16 cellular contexts compared by ENCODE assay signal in the genomic region with DNA sequence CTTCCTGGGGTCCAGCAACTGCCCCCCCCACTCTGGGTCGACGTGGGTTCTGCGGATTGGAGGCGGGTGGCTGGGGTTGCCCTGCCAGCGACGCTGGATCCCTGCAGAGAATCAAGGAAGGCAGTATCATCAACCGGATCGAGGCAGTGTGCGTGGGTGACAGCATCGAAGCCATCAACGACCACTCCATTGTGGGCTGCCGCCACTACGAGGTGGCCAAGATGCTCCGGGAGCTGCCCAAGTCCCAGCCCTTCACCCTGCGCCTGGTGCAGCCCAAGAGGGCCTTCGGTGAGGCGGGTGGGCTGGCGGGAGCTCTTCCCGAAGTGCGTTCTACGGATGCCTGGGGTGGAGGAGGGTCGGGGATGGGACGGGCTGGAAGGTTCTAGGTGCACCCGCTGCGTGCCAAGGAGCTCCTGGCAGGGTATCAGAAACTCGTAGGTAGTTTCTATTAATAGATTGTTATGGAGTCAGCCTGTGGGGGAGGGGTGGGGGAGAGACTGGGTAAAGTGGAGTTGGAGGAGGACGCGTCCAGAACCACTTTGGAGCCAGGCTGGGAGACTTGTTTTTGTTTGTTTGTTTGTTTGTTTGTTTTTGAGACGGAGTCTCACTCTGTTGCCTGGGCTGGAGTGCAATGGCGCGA. TPM values are rescaled to one million over a fixed set of nuclear protein-coding genes. Genes with fewer than 3 reads are reported as not detected.
DNase-seq lines count a peak whose midpoint lies in the region; ATAC-seq and TF ChIP-seq lines count a peak whose summit lies in the region.
"Had no signal": no experiment of that assay in that cellular context is flagged by ENCODE, and none has a peak within 500 bp of the region (broad histone marks: within the 10 kb centered on the region; RNA-seq: fewer than 3 reads in every experiment).

No MANE protein-coding gene starts in this region.

- no peak overlapping the region for H3K27ac Mint-ChIP-seq in activated naive CD4-positive, alpha-beta T cell treated with anti-CD3 and anti-CD28 coated beads, Interleukin-2, amount 50 U/mL, for 24 hours
- H3K27ac Mint-ChIP-seq in activated naive CD4-positive, alpha-beta T cell treated with anti-CD3 and anti-CD28 coated beads, Interleukin-2, amount 50 U/mL, for 72 hours, result no peak overlapping the region
- H3K27ac Mint-ChIP-seq: CD4-positive, alpha-beta T cell; natural killer cell had no signal

- dilution Hi-C loops in IMR-90 (cut with HindIII; ENCODE audit: low sequenced_read_pairs, unreplicated experiment), result no loop called here

- intact Hi-C loops in IMR-90 (cut with micrococcal nuclease) (no loop called here), left ventricle myocardium superior (cut with micrococcal nuclease) (no loop called here)

- POLR2A ChIA-PET in IMR-90 (lab: Charles Lee; ENCODE audit: unreplicated experiment), result no interaction called here

- H3K56ac ChIP-seq in IMR-90 (ENCODE audit: extremely low read depth, insufficient read depth, low read length), result no peak overlapping the region

- no peaks in the 10 kb centered on the region for H3K9me1 ChIP-seq in IMR-90 (ENCODE audit: insufficient read depth, low read length)

- no peaks in the 10 kb centered on the region for H3K79me1 ChIP-seq in IMR-90 (ENCODE audit: low read depth in 1 of 2, low read length in 2 of 2)

- H3K4me3 ChIP-seq in IMR-90 (ENCODE audit: insufficient read depth, low read depth, low read length), result no peak overlapping the region
- H3K4me3 ChIP-seq in stomach smooth muscle (ENCODE audit: low read length in 2 of 2), result peak overlapping the region; percentile 29 to 40

- H4K8ac ChIP-seq in IMR-90 (ENCODE audit: low read depth in 2 of 2, low read length in 2 of 2), result no peak overlapping the region

- WGBS in IMR-90 (ENCODE audit: extremely low coverage in 2 of 2, insufficient read length in 1 of 2), 2 experiments, result 78% methylated on average over 19 of the region's 31 CpGs; no CpG with 5 or more reads in 1 of the 2 experiments

- H3K14ac ChIP-seq in IMR-90 (replicated peaks; ENCODE audit: low read depth, low read length), result no peak overlapping the region

- H2AK9ac ChIP-seq in IMR-90 (replicated peaks; ENCODE audit: low read depth, low read length, poor library complexity), result no peak overlapping the region

- H3K4me2 ChIP-seq in IMR-90 (ENCODE audit: low read depth, low read length), result no peak overlapping the region

- no peak for TF ChIP-seq RAD21 in IMR-90 (IDR thresholded peaks at IDR 0.05; ENCODE audit: low read length)

- no peak overlapping the region for H4K91ac ChIP-seq in IMR-90 (ENCODE audit: insufficient read depth, low read depth, low read length)

- H3K27me3 Mint-ChIP-seq in activated naive CD4-positive, alpha-beta T cell treated with anti-CD3 and anti-CD28 coated beads, Interleukin-2, amount 50 U/mL, for 24 hours, result no peaks in the 10 kb centered on the region
- H3K27me3 Mint-ChIP-seq: CD4-positive, alpha-beta T cell; T-helper 17 cell had no signal

- H3K27me3 ChIP-seq in IMR-90 (ENCODE audit: control insufficient read depth, insufficient read depth, low read length) (peaks cover 11% of the 10 kb centered on the region), stomach smooth muscle (ENCODE audit: control insufficient read depth in 1 of 2, insufficient read depth in 2 of 2, low read length in 2 of 2) (peaks cover 7 to 16% of the 10 kb centered on the region in 2 donors), foreskin keratinocyte (peaks cover 51% of the 10 kb centered on the region)

- no peaks in the 10 kb centered on the region for H3K4me1 Mint-ChIP-seq in activated naive CD4-positive, alpha-beta T cell treated with anti-CD3 and anti-CD28 coated beads, Interleukin-2, amount 50 U/mL, for 24 hours
- H3K4me1 Mint-ChIP-seq: natural killer cell, T-helper 17 cell had no signal

- no peak overlapping the region for H3K18ac ChIP-seq in IMR-90 (ENCODE audit: low read depth, low read length)

- no peak overlapping the region for H3K9ac ChIP-seq in IMR-90 (ENCODE audit: low read depth, low read length)
- no peak overlapping the region for H3K9ac ChIP-seq in stomach smooth muscle (ENCODE audit: low read length in 2 of 2)

- no peak overlapping the region for H2BK120ac ChIP-seq in IMR-90 (ENCODE audit: low read depth, low read length)

- no peak for TF ChIP-seq POLR2A in IMR-90 (IDR thresholded peaks at IDR 0.05; ENCODE audit: low read depth, low read length)

- no peak for DNase-seq in activated naive CD4-positive, alpha-beta T cell treated with anti-CD3 and anti-CD28 coated beads, Interleukin-2, amount 50 U/mL, for 72 hours (ENCODE audit: low spot score in 2 of 2)
- DNase-seq in IMR-90 (no peak), left ventricle myocardium superior (no peak), GM19238 (ENCODE audit: insufficient read length, low spot score) (no peak), foreskin keratinocyte (no peak), dedifferentiated amniotic fluid mesenchymal stem cell (ENCODE audit: extremely low spot score) (no peak)
- DNase-seq: effector memory CD4-positive, alpha-beta T cell; islet precursor cell; natural killer cell; NCI-H2107; NCI-H524 treated with DMSO at 0.1 percent for 48 hours; SIG-M5 had no signal

- H3K27ac ChIP-seq in IMR-90 (ENCODE audit: insufficient read depth, low read length), result no peak overlapping the region
- H3K27ac ChIP-seq in stomach smooth muscle (ENCODE audit: low read length), result no peak overlapping the region
- H3K27ac ChIP-seq in foreskin keratinocyte, result no peak overlapping the region

- no peak for TF ChIP-seq CTCF in IMR-90 (conservative IDR thresholded peaks at IDR 0.05; ENCODE audit: low read depth, low read length)
- TF ChIP-seq CTCF in foreskin keratinocyte (conservative IDR thresholded peaks at IDR 0.05), result no peak

- no peaks in the 10 kb centered on the region for H3K36me3 ChIP-seq in IMR-90 (ENCODE audit: control insufficient read depth, insufficient read depth, low read length)
- no peaks in the 10 kb centered on the region for H3K36me3 ChIP-seq in stomach smooth muscle (ENCODE audit: control insufficient read depth in 2 of 2, insufficient read depth in 2 of 2, low read length in 2 of 2)

- H3K4ac ChIP-seq in IMR-90 (ENCODE audit: low read depth, low read length), result no peak overlapping the region

- no peak for ATAC-seq in activated naive CD4-positive, alpha-beta T cell treated with anti-CD3 and anti-CD28 coated beads, Interleukin-2, amount 50 U/mL, for 72 hours
- ATAC-seq in IMR-90 (ENCODE audit: low read depth), result no peak
- ATAC-seq in left ventricle myocardium superior, result peak; percentile 69
- no peak for ATAC-seq in foreskin keratinocyte

- H2AK5ac ChIP-seq in IMR-90 (ENCODE audit: low read depth, low read length), result no peak overlapping the region

- H4K20me1 ChIP-seq in IMR-90 (ENCODE audit: insufficient read depth, low read length), result no peaks in the 10 kb centered on the region

- H3K36me3 Mint-ChIP-seq in activated naive CD4-positive, alpha-beta T cell treated with anti-CD3 and anti-CD28 coated beads, Interleukin-2, amount 50 U/mL, for 24 hours, result no peaks in the 10 kb centered on the region
- H3K36me3 Mint-ChIP-seq in activated naive CD4-positive, alpha-beta T cell treated with anti-CD3 and anti-CD28 coated beads, Interleukin-2, amount 50 U/mL, for 72 hours, result no peaks in the 10 kb centered on the region
- H3K36me3 Mint-ChIP-seq: natural killer cell had no signal

- H3K4me1 ChIP-seq in IMR-90 (ENCODE audit: control insufficient read depth, insufficient read depth, low read length) (no peaks in the 10 kb centered on the region), stomach smooth muscle (ENCODE audit: control insufficient read depth, insufficient read depth, low read length) (peaks cover 19% of the 10 kb centered on the region), foreskin keratinocyte (no peaks in the 10 kb centered on the region)

- H3K23ac ChIP-seq in IMR-90 (ENCODE audit: low read depth, low read length), result no peak overlapping the region

- CTCF ChIA-PET in IMR-90 (lab: Yijun Ruan, JAX), result no interaction called here

- no TSS peak for BruUV-seq in IMR-90 (replicated peaks; lab: Mats Ljungman, UMichigan)

- no peaks in the 10 kb centered on the region for H3K9me3 Mint-ChIP-seq in activated naive CD4-positive, alpha-beta T cell treated with anti-CD3 and anti-CD28 coated beads, Interleukin-2, amount 50 U/mL, for 24 hours
- no peaks in the 10 kb centered on the region for H3K9me3 Mint-ChIP-seq in activated naive CD4-positive, alpha-beta T cell treated with anti-CD3 and anti-CD28 coated beads, Interleukin-2, amount 50 U/mL, for 72 hours
- H3K9me3 Mint-ChIP-seq: CD4-positive, alpha-beta T cell; natural killer cell had no signal

- H2BK20ac ChIP-seq in IMR-90 (ENCODE audit: low read depth, low read length), result no peak overlapping the region

- H2AFZ ChIP-seq in IMR-90 (replicated peaks; ENCODE audit: low read length, poor library complexity), result peak overlapping the region; percentile 21

- H4K5ac ChIP-seq in IMR-90 (ENCODE audit: low read depth, low read length), result no peak overlapping the region

- in situ Hi-C loops in IMR-90 (cut with MboI; ENCODE audit: low sequenced_read_pairs), result no loop called here

- no peaks in the 10 kb centered on the region; the same call in 1 of the 2 replicates for H3K9me3 ChIP-seq in IMR-90 (ENCODE audit: control insufficient read depth, insufficient read depth, low read length)
- no peaks in the 10 kb centered on the region for H3K9me3 ChIP-seq in stomach smooth muscle (ENCODE audit: control insufficient read depth in 2 of 2, low read length in 2 of 2)

- H3K4me3 Mint-ChIP-seq in activated naive CD4-positive, alpha-beta T cell treated with anti-CD3 and anti-CD28 coated beads, Interleukin-2, amount 50 U/mL, for 24 hours, result peak overlapping the region; percentile 11
- H3K4me3 Mint-ChIP-seq: natural killer cell had no signal

- H2BK5ac ChIP-seq in IMR-90 (ENCODE audit: low read depth, low read length, poor library complexity, severe bottlenecking), result no peak overlapping the region

- no peak overlapping the region for H2BK15ac ChIP-seq in IMR-90 (ENCODE audit: low read depth, low read length)

RNA-seq across cellular contexts. Expression of a gene that starts 1.5 kb away (rescaled TPM):
- 1 to 10 TPM in 1 of 2 donors, under 1 TPM in 1; 0.59 to 1.2 TPM for total RNA-seq in activated naive CD4-positive, alpha-beta T cell treated with anti-CD3 and anti-CD28 coated beads, Interleukin-2, amount 50 U/mL, for 72 hours
- under 0.01 TPM in 2 replicates for total RNA-seq in IMR-90 (2012; rRNA removed)
- 0.36 and 0.42 TPM in 2 replicates for polyA plus RNA-seq in IMR-90 (2012; rRNA removed)
- polyA plus RNA-seq in IMR-90 (2012; cell fraction: cytosol; rRNA removed), result 0.15 and 0.29 TPM in 2 replicates
- polyA plus RNA-seq in IMR-90 (2012; cell fraction: nucleus; rRNA removed; ENCODE audit: low replicate concordance), result 2.3 and 2.5 TPM in 2 replicates
- total RNA-seq in left ventricle myocardium superior, result 1.9 TPM
- not detected in 2 replicates for total RNA-seq in foreskin keratinocyte
- polyA plus RNA-seq in foreskin keratinocyte, result 0.01 TPM in 1 of 2 replicates, not detected in the other

RNA-seq across cellular contexts. Expression of a gene that starts 14.1 kb away (rescaled TPM):
- total RNA-seq in activated naive CD4-positive, alpha-beta T cell treated with anti-CD3 and anti-CD28 coated beads, Interleukin-2, amount 50 U/mL, for 72 hours, result 10 to 100 TPM; 66.2 to 86.9 TPM
- total RNA-seq in IMR-90 (2012; rRNA removed), result 57.5 and 59.4 TPM in 2 replicates
- polyA plus RNA-seq in IMR-90 (2012; rRNA removed), result 63.8 and 76.9 TPM in 2 replicates
- 51.1 and 68.0 TPM in 2 replicates for polyA plus RNA-seq in IMR-90 (2012; cell fraction: cytosol; rRNA removed)
- 196 and 342 TPM in 2 replicates for polyA plus RNA-seq in IMR-90 (2012; cell fraction: nucleus; rRNA removed; ENCODE audit: low replicate concordance)
- 36.9 TPM for total RNA-seq in left ventricle myocardium superior
- total RNA-seq in foreskin keratinocyte, result 51.9 and 59.9 TPM in 2 replicates
- 72.2 and 77.7 TPM in 2 replicates for polyA plus RNA-seq in foreskin keratinocyte

RNA-seq across cellular contexts. Expression of a gene that starts 19.8 kb away (rescaled TPM):
- total RNA-seq in activated naive CD4-positive, alpha-beta T cell treated with anti-CD3 and anti-CD28 coated beads, Interleukin-2, amount 50 U/mL, for 72 hours, result 1 to 10 TPM; 1.3 to 1.8 TPM
- 0.28 and 0.36 TPM in 2 replicates for total RNA-seq in IMR-90 (2012; rRNA removed)
- 2.3 and 3.6 TPM in 2 replicates for polyA plus RNA-seq in IMR-90 (2012; rRNA removed)
- 2.4 and 4.4 TPM in 2 replicates for polyA plus RNA-seq in IMR-90 (2012; cell fraction: cytosol; rRNA removed)
- 1.2 and 4.5 TPM in 2 replicates for polyA plus RNA-seq in IMR-90 (2012; cell fraction: nucleus; rRNA removed; ENCODE audit: low replicate concordance)
- total RNA-seq in left ventricle myocardium superior, result 2.0 TPM
- total RNA-seq in foreskin keratinocyte, result 0.46 and 0.82 TPM in 2 replicates
- polyA plus RNA-seq in foreskin keratinocyte, result 0.62 and 0.91 TPM in 2 replicates

RNA-seq across cellular contexts. Expression of a gene that starts 29.4 kb away (rescaled TPM):
- 10 to 100 TPM; 40.1 to 47.5 TPM for total RNA-seq in activated naive CD4-positive, alpha-beta T cell treated with anti-CD3 and anti-CD28 coated beads, Interleukin-2, amount 50 U/mL, for 72 hours
- total RNA-seq in IMR-90 (2012; rRNA removed) (20.4 and 25.0 TPM in 2 replicates), left ventricle myocardium superior (21.8 TPM), foreskin keratinocyte (49.1 and 57.5 TPM in 2 replicates)
- polyA plus RNA-seq in IMR-90 (2012; rRNA removed) (77.2 and 85.1 TPM in 2 replicates), foreskin keratinocyte (56.0 and 62.9 TPM in 2 replicates)
- 78.7 and 92.2 TPM in 2 replicates for polyA plus RNA-seq in IMR-90 (2012; cell fraction: cytosol; rRNA removed)
- 159 and 406 TPM in 2 replicates for polyA plus RNA-seq in IMR-90 (2012; cell fraction: nucleus; rRNA removed; ENCODE audit: low replicate concordance)

RNA-seq across cellular contexts. Expression of a gene that starts 39.8 kb away (rescaled TPM):
- 10 to 100 TPM; 26.0 to 34.2 TPM for total RNA-seq in activated naive CD4-positive, alpha-beta T cell treated with anti-CD3 and anti-CD28 coated beads, Interleukin-2, amount 50 U/mL, for 72 hours
- total RNA-seq in IMR-90 (2012; rRNA removed) (10.8 and 12.8 TPM in 2 replicates), left ventricle myocardium superior (13.5 TPM), foreskin keratinocyte (23.7 and 26.1 TPM in 2 replicates)
- polyA plus RNA-seq in IMR-90 (2012; rRNA removed) (19.5 and 25.1 TPM in 2 replicates), foreskin keratinocyte (17.9 and 18.0 TPM in 2 replicates)
- 16.4 and 29.5 TPM in 2 replicates for polyA plus RNA-seq in IMR-90 (2012; cell fraction: cytosol; rRNA removed)
- 48.6 and 103 TPM in 2 replicates for polyA plus RNA-seq in IMR-90 (2012; cell fraction: nucleus; rRNA removed; ENCODE audit: low replicate concordance)
